9 cellular contexts compared by ENCODE assay signal in the genomic region with DNA sequence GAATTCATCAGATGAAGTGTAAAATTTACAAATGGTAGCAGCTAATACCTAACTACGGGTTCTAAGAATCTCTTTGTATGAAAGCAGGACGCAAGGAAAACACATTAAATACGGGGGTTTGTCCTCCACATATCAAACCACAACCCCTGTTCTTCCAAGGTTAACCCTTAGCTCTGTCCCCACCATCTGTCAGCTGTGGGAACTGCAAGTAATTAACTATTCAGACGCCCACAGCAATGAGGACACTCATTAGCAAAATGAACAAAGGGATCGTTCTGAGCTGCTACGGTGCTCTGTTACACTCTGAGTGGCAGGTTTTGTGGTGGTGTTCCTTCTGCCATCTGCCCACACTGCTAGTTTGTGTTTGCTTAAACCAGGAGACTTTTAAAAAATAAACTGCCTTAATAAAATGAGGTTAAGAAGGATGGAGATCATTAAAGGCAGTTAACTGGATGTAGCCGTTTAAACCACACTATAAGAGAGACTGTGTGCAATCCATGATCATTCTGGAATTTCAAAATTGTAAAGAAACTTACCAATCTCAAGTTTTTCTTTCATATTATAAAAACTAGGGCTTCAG. TPM values are rescaled to one million over a fixed set of nuclear protein-coding genes. Genes with fewer than 3 reads are reported as not detected.
A peak's percentile ranks its signal among the peaks of the same experiment; 100 is the strongest.
DNase-seq lines count a peak whose midpoint lies in the region; ATAC-seq, FAIRE-seq and TF ChIP-seq lines count a peak whose summit lies in the region.
"Had no signal": no experiment of that assay in that cellular context is flagged by ENCODE, and none has a peak within 500 bp of the region (broad histone marks: within the 10 kb centered on the region; RNA-seq: fewer than 3 reads in every experiment).

No MANE protein-coding gene starts in this region.

- DNase-seq in activated CD8-positive, alpha-beta memory T cell treated with anti-CD3 and anti-CD28 coated beads, Interleukin-2, amount 10 ng/mL, durations not matched to agents 7 days and 5 days: peak; percentile 55
- DNase-seq in activated CD8-positive, alpha-beta memory T cell treated with anti-CD3 and anti-CD28 coated beads, Interleukin-2, amount 50 U/mL, for 4 hours: no peak
- peak; percentile 12 for DNase-seq in H54 (ENCODE audit: insufficient read length, low spot score)
- DNase-seq in SW480 (ENCODE audit: low spot score): peak; percentile 49
- DNase-seq in fibroblast of mammary gland (ENCODE audit: low read depth): peak; percentile 40
- no peak for DNase-seq in smooth muscle cell (lab: John Stamatoyannopoulos, UW; ENCODE audit: unreplicated experiment)
- DNase-seq in NCI-H345 (lab: John Stamatoyannopoulos, UW): no peak

- H3K27me3 ChIP-seq in Loucy (ENCODE audit: insufficient read depth, low read length, poor library complexity, severe bottlenecking): no peaks in the 10 kb centered on the region
- peaks cover 8% of the 10 kb centered on the region for H3K27me3 ChIP-seq in smooth muscle cell (ENCODE audit: low read depth)

- H4K20me1 ChIP-seq in Loucy (ENCODE audit: insufficient read depth, low read length, poor library complexity, severe bottlenecking): no peaks in the 10 kb centered on the region
- H4K20me1 ChIP-seq in smooth muscle cell (ENCODE audit: low read depth): no peaks in the 10 kb centered on the region

- H3K27ac Mint-ChIP-seq in activated CD8-positive, alpha-beta memory T cell treated with anti-CD3 and anti-CD28 coated beads, Interleukin-2, amount 10 ng/mL, durations not matched to agents 7 days and 5 days: no peak overlapping the region
- H3K27ac Mint-ChIP-seq: dendritic cell treated with granulocyte-macrophage colony-stimulating factor and Interleukin-4, amounts not matched to agents 40 ng/mL and 50 ng/mL, for 4 days had no signal

- peaks cover 30% of the 10 kb centered on the region for H3K27me3 Mint-ChIP-seq in activated CD8-positive, alpha-beta memory T cell treated with anti-CD3 and anti-CD28 coated beads, Interleukin-2, amount 10 ng/mL, durations not matched to agents 7 days and 5 days

- no peaks in the 10 kb centered on the region for H3K36me3 Mint-ChIP-seq in activated CD8-positive, alpha-beta memory T cell treated with anti-CD3 and anti-CD28 coated beads, Interleukin-2, amount 10 ng/mL, durations not matched to agents 7 days and 5 days

- TF ChIP-seq POLR2A in H54 (IDR thresholded peaks at IDR 0.05; ENCODE audit: low read depth, low read length): no peak

- H3K27ac ChIP-seq in smooth muscle cell (ENCODE audit: low read depth): no peak overlapping the region

- H3K4me1 Mint-ChIP-seq in activated CD8-positive, alpha-beta memory T cell treated with anti-CD3 and anti-CD28 coated beads, Interleukin-2, amount 10 ng/mL, durations not matched to agents 7 days and 5 days: no peaks in the 10 kb centered on the region

- H3K4me3 ChIP-seq in Loucy (ENCODE audit: low read length, poor library complexity, severe bottlenecking): peak overlapping the region; percentile 36
- no peak overlapping the region for H3K4me3 ChIP-seq in fibroblast of mammary gland (ENCODE audit: control insufficient read depth, low read depth, low read length)
- no peak overlapping the region for H3K4me3 ChIP-seq in smooth muscle cell

- H3K9me3 ChIP-seq in Loucy (ENCODE audit: insufficient read depth, low read depth, low read length) (no peaks in the 10 kb centered on the region), smooth muscle cell (replicated peaks; ENCODE audit: low read depth) (no peaks in the 10 kb centered on the region)

- no peak overlapping the region for H3K4me3 Mint-ChIP-seq in activated CD8-positive, alpha-beta memory T cell treated with anti-CD3 and anti-CD28 coated beads, Interleukin-2, amount 10 ng/mL, durations not matched to agents 7 days and 5 days
- H3K4me3 Mint-ChIP-seq: dendritic cell treated with granulocyte-macrophage colony-stimulating factor and Interleukin-4, amounts not matched to agents 40 ng/mL and 50 ng/mL, for 4 days had no signal

- WGBS in smooth muscle cell (ENCODE audit: low lambda C conversion rate): 21% methylated on average over 7 of the region's 7 CpGs

- H3K4me2 ChIP-seq in Loucy (ENCODE audit: low read depth, low read length, poor library complexity, severe bottlenecking) (peak overlapping the region; percentile 52), smooth muscle cell (no peak overlapping the region)

- CTCF ChIA-PET in activated CD8-positive, alpha-beta memory T cell treated with anti-CD3 and anti-CD28 coated beads, Interleukin-2, amount 10 ng/mL, durations not matched to agents 7 days and 5 days (lab: Charles Lee): interaction anchor here (1.3 to 5.6 kb wide), 3 partner anchors 134 to 261 kb away, joined by 3 to 52 read pairs (median 4); no protein-coding TSS in a partner anchor

- TF ChIP-seq CTCF in Loucy (conservative IDR thresholded peaks at IDR 0.05; ENCODE audit: low read length) (peak; percentile 85), fibroblast of mammary gland (conservative IDR thresholded peaks at IDR 0.05; ENCODE audit: control insufficient read depth, insufficient read depth, low read depth, low read length) (peak; percentile 64), smooth muscle cell (IDR thresholded peaks at IDR 0.05; ENCODE audit: borderline replicate concordance, insufficient read depth, poor library complexity, severe bottlenecking) (peak; percentile 48)

- H3K79me2 ChIP-seq in Loucy (ENCODE audit: insufficient read depth, low read length): no peaks in the 10 kb centered on the region
- no peaks in the 10 kb centered on the region for H3K79me2 ChIP-seq in smooth muscle cell (ENCODE audit: low read depth)

- peak; percentile 74 for ATAC-seq in activated CD8-positive, alpha-beta memory T cell treated with anti-CD3 and anti-CD28 coated beads, Interleukin-2, amount 10 ng/mL, durations not matched to agents 7 days and 5 days

- no peak for FAIRE-seq in H54 (lab: Jason Lieb, UNC)

- H2AFZ ChIP-seq in Loucy (ENCODE audit: low read length) (peak overlapping the region; percentile 62), smooth muscle cell (ENCODE audit: low read depth) (no peak overlapping the region)

- H3F3A ChIP-seq in Loucy (ENCODE audit: low read depth): no peaks in the 10 kb centered on the region
- no peaks in the 10 kb centered on the region for H3F3A ChIP-seq in smooth muscle cell (ENCODE audit: low read depth)

- H3K4me1 ChIP-seq in Loucy (ENCODE audit: insufficient read depth, low read length, poor library complexity, severe bottlenecking) (peaks cover 3% of the 10 kb centered on the region), smooth muscle cell (ENCODE audit: low read depth) (peaks cover 4% of the 10 kb centered on the region)

- no peaks in the 10 kb centered on the region for H3K9me3 Mint-ChIP-seq in activated CD8-positive, alpha-beta memory T cell treated with anti-CD3 and anti-CD28 coated beads, Interleukin-2, amount 10 ng/mL, durations not matched to agents 7 days and 5 days (ENCODE audit: low read depth)
- H3K9me3 Mint-ChIP-seq: dendritic cell treated with granulocyte-macrophage colony-stimulating factor and Interleukin-4, amounts not matched to agents 40 ng/mL and 50 ng/mL, for 4 days had no signal

- H3K36me3 ChIP-seq in Loucy (ENCODE audit: insufficient read depth, low read length) (no peaks in the 10 kb centered on the region), smooth muscle cell (ENCODE audit: low read depth) (no peaks in the 10 kb centered on the region)

- H3K9ac ChIP-seq in Loucy (ENCODE audit: low read depth, low read length, poor library complexity, severe bottlenecking): no peak overlapping the region
- H3K9ac ChIP-seq in smooth muscle cell (ENCODE audit: low read depth): no peak overlapping the region

- no peaks in the 10 kb centered on the region for H3K9me2 ChIP-seq in Loucy (replicated peaks; ENCODE audit: low read depth, low read length)

RNA-seq across cellular contexts. Expression of a gene that starts 51.4 kb away (rescaled TPM):
- total RNA-seq in activated CD8-positive, alpha-beta memory T cell treated with anti-CD3 and anti-CD28 coated beads, Interleukin-2, amount 10 ng/mL, durations not matched to agents 7 days and 5 days: under 1 TPM in 1 of 2 experiments, not detected in 1; 0.07 TPM
- total RNA-seq in smooth muscle cell: not detected in 2 replicates
- polyA plus RNA-seq in smooth muscle cell: not detected in 2 replicates

Comparison
In these comparisons a context has a peak if more than half of its experiments do, and no peak if none do; other contexts are left out.
1. DNase-seq: peak in activated CD8-positive, alpha-beta memory T cell treated with anti-CD3 and anti-CD28 coated beads, Interleukin-2, amount 10 ng/mL, durations not matched to agents 7 days and 5 days (single experiment), H54 (single experiment), SW480 (single experiment) and fibroblast of mammary gland (single experiment); none in activated CD8-positive, alpha-beta memory T cell treated with anti-CD3 and anti-CD28 coated beads, Interleukin-2, amount 50 U/mL, for 4 hours (single experiment), smooth muscle cell (single experiment) and NCI-H345 (single experiment).
2. Peak in every context shown above with its lines, with median percentiles within 50 percentile points of each other: CTCF ChIP-seq.